8 cellular contexts compared by ENCODE assay signal in genomic region chr14:99899578-99900178, GRCh38.
A peak's percentile ranks its signal among the peaks of the same experiment; 100 is the strongest.
DNase-seq lines count a peak whose midpoint lies in the region; ATAC-seq and TF ChIP-seq lines count a peak whose summit lies in the region.

No MANE protein-coding gene starts in this region.

- no peaks in the 10 kb centered on the region for H3K36me3 ChIP-seq in MM.1S (replicated peaks; ENCODE audit: insufficient read depth, low read length)

- H3K27me3 ChIP-seq in MM.1S (replicated peaks; ENCODE audit: insufficient read depth, low read length), result no peaks in the 10 kb centered on the region

- H3K4me3 Mint-ChIP-seq in chondrocyte (ENCODE audit: unreplicated experiment) (no peak overlapping the region), progenitor cell of endocrine pancreas (ENCODE audit: low read depth) (no peak overlapping the region)
- H3K4me3 Mint-ChIP-seq in activated T-helper 2 cell treated with anti-CD3 and anti-CD28 coated beads, Interferon-gamma antibody, Interleukin-2, Interleukin-4, amounts not matched to agents 10 μg/mL and 5 μg/mL and 100 μg/mL, durations not matched to agents 14 hours and 24 hours and 36 hours (ENCODE audit: low read depth), result no peak overlapping the region

- H3F3A ChIP-seq in MM.1S (ENCODE audit: insufficient read depth, low read length), result no peaks in the 10 kb centered on the region

- no peak overlapping the region for H3K4me3 ChIP-seq in MM.1S (ENCODE audit: low read length)

- H2AFZ ChIP-seq in MM.1S (ENCODE audit: low read length), result no peak overlapping the region

- no peaks in the 10 kb centered on the region for H3K4me1 ChIP-seq in MM.1S (ENCODE audit: low read length)

- no peaks in the 10 kb centered on the region for H3K4me1 Mint-ChIP-seq in chondrocyte (ENCODE audit: low read depth)
- H3K4me1 Mint-ChIP-seq in progenitor cell of endocrine pancreas (ENCODE audit: low read depth), result no peaks in the 10 kb centered on the region
- no peaks in the 10 kb centered on the region for H3K4me1 Mint-ChIP-seq in activated T-helper 2 cell treated with anti-CD3 and anti-CD28 coated beads, Interferon-gamma antibody, Interleukin-2, Interleukin-4, amounts not matched to agents 10 μg/mL and 5 μg/mL and 100 μg/mL, durations not matched to agents 14 hours and 24 hours and 36 hours (ENCODE audit: low read depth)

- ATAC-seq in GM21381 (IDR thresholded peaks at IDR 0.05; ENCODE audit: unreplicated experiment), result no peak

- no peak overlapping the region for H3K27ac ChIP-seq in MM.1S (ENCODE audit: low read length)

- H3K4me2 ChIP-seq in MM.1S (ENCODE audit: low read depth, low read length), result no peak overlapping the region

- intact Hi-C loops in activated T-helper 2 cell treated with anti-CD3 and anti-CD28 coated beads, Interferon-gamma antibody, Interleukin-2, Interleukin-4, amounts not matched to agents 10 μg/mL and 5 μg/mL and 100 μg/mL, durations not matched to agents 14 hours and 24 hours and 36 hours (cut with micrococcal nuclease), result no loop called here

- peak; percentile 5 for DNase-seq in NCI-H1105 (lab: John Stamatoyannopoulos, UW)
- no peak for DNase-seq in NCI-H1105 treated with DMSO at 0.1 percent for 48 hours (lab: John Stamatoyannopoulos, UW)
- DNase-seq in MM.1S, result peak; percentile 15
- no peak for DNase-seq in chondrocyte (ENCODE audit: low spot score)
- no peak for DNase-seq in progenitor cell of endocrine pancreas (ENCODE audit: low spot score, unreplicated experiment)
- DNase-seq in cerebellar nuclear complex (lab: John Stamatoyannopoulos, UW), result no peak
- DNase-seq in activated T-helper 2 cell treated with anti-CD3 and anti-CD28 coated beads, Interferon-gamma antibody, Interleukin-2, Interleukin-4, amounts not matched to agents 10 μg/mL and 5 μg/mL and 100 μg/mL, durations not matched to agents 14 hours and 24 hours and 36 hours (ENCODE audit: low spot score), result no peak

- no peak overlapping the region for H3K27ac Mint-ChIP-seq in chondrocyte (ENCODE audit: unreplicated experiment)
- no peak overlapping the region for H3K27ac Mint-ChIP-seq in progenitor cell of endocrine pancreas
- no peak overlapping the region for H3K27ac Mint-ChIP-seq in activated T-helper 2 cell treated with anti-CD3 and anti-CD28 coated beads, Interferon-gamma antibody, Interleukin-2, Interleukin-4, amounts not matched to agents 10 μg/mL and 5 μg/mL and 100 μg/mL, durations not matched to agents 14 hours and 24 hours and 36 hours

- H3K36me3 Mint-ChIP-seq in chondrocyte (ENCODE audit: low read depth) (peaks cover 5% of the 10 kb centered on the region), progenitor cell of endocrine pancreas (ENCODE audit: insufficient read depth) (peaks cover 39% of the 10 kb centered on the region)
- no peaks in the 10 kb centered on the region for H3K36me3 Mint-ChIP-seq in activated T-helper 2 cell treated with anti-CD3 and anti-CD28 coated beads, Interferon-gamma antibody, Interleukin-2, Interleukin-4, amounts not matched to agents 10 μg/mL and 5 μg/mL and 100 μg/mL, durations not matched to agents 14 hours and 24 hours and 36 hours (ENCODE audit: low read depth)

- H3K9me2 ChIP-seq in MM.1S (replicated peaks; ENCODE audit: insufficient read depth, low read length), result no peaks in the 10 kb centered on the region

- TF ChIP-seq CTCF in MM.1S (IDR thresholded peaks at IDR 0.05; ENCODE audit: low read length), result peak; percentile 31
- TF ChIP-seq CTCF in chondrocyte (IDR thresholded peaks at IDR 0.05), result peak; percentile 86
- peak; percentile 72 for TF ChIP-seq CTCF in progenitor cell of endocrine pancreas (IDR thresholded peaks at IDR 0.05; ENCODE audit: unreplicated experiment)

- no peak overlapping the region for H3K9ac ChIP-seq in MM.1S (ENCODE audit: low read length)

- H3K27me3 Mint-ChIP-seq in chondrocyte (ENCODE audit: low read depth) (no peaks in the 10 kb centered on the region), progenitor cell of endocrine pancreas (no peaks in the 10 kb centered on the region)
- peaks cover 3% of the 10 kb centered on the region for H3K27me3 Mint-ChIP-seq in activated T-helper 2 cell treated with anti-CD3 and anti-CD28 coated beads, Interferon-gamma antibody, Interleukin-2, Interleukin-4, amounts not matched to agents 10 μg/mL and 5 μg/mL and 100 μg/mL, durations not matched to agents 14 hours and 24 hours and 36 hours (ENCODE audit: low read depth)

- no peaks in the 10 kb centered on the region for H4K20me1 ChIP-seq in MM.1S (ENCODE audit: insufficient read depth, low read length)

- H3K9me3 Mint-ChIP-seq in chondrocyte (ENCODE audit: low read depth) (no peaks in the 10 kb centered on the region), progenitor cell of endocrine pancreas (ENCODE audit: low read depth) (peaks cover 15% of the 10 kb centered on the region)
- peaks cover 5% of the 10 kb centered on the region for H3K9me3 Mint-ChIP-seq in activated T-helper 2 cell treated with anti-CD3 and anti-CD28 coated beads, Interferon-gamma antibody, Interleukin-2, Interleukin-4, amounts not matched to agents 10 μg/mL and 5 μg/mL and 100 μg/mL, durations not matched to agents 14 hours and 24 hours and 36 hours

- H3K9me3 ChIP-seq in MM.1S (replicated peaks; ENCODE audit: insufficient read depth, low read length), result no peaks in the 10 kb centered on the region

- H3K79me2 ChIP-seq in MM.1S (ENCODE audit: low read length), result no peaks in the 10 kb centered on the region

Comparison
In these comparisons a context has a peak if more than half of its experiments do, and no peak if none do; other contexts are left out.
1. DNase-seq: peak in NCI-H1105 (single experiment) and MM.1S (single experiment); none in NCI-H1105 treated with DMSO at 0.1 percent for 48 hours (single experiment), chondrocyte (single experiment), progenitor cell of endocrine pancreas (single experiment), cerebellar nuclear complex (0 of 2) and activated T-helper 2 cell treated with anti-CD3 and anti-CD28 coated beads, Interferon-gamma antibody, Interleukin-2, Interleukin-4, amounts not matched to agents 10 μg/mL and 5 μg/mL and 100 μg/mL, durations not matched to agents 14 hours and 24 hours and 36 hours (single experiment).
2. CTCF ChIP-seq: peak in every context shown above with its lines; median percentile 86 in chondrocyte; 72 in progenitor cell of endocrine pancreas; 31 in MM.1S.